In genomic region chr10:8927705-8928104, GRCh38 we compare ENCODE assay signal across 24 cellular contexts.
"Had no signal": no experiment of that assay in that cellular context is flagged by ENCODE, and none has a peak within 500 bp of the region (broad histone marks: within the 10 kb centered on the region; RNA-seq: fewer than 3 reads in every experiment).

No MANE protein-coding gene starts in this region.

- H3K9me3 ChIP-seq: esophagus muscularis mucosa, prostate gland, right atrium auricular region, sigmoid colon, suprapubic skin, transverse colon, vagina had no signal

- H3K4me3 Mint-ChIP-seq: immature natural killer cell; naive thymus-derived CD8-positive, alpha-beta T cell; nephron progenitor cell; stimulated activated naive B cell treated with anti-CD40 and anti-IgM and Interleukin-4, amounts not matched to agents 10 μg/mL and 1 μg/mL and 100 μg/mL, for 72 hours; stimulated activated naive CD8-positive, alpha-beta T cell treated with anti-CD3 and anti-CD28 coated beads, Interleukin-15, Interleukin-2, amounts not matched to agents 100 ng/mL and 50 ng/mL, for 24 hours had no signal

- H3K4me1 Mint-ChIP-seq: immature natural killer cell; naive thymus-derived CD8-positive, alpha-beta T cell; nephron progenitor cell; stimulated activated naive B cell treated with anti-CD40 and anti-IgM and Interleukin-4, amounts not matched to agents 10 μg/mL and 1 μg/mL and 100 μg/mL, for 72 hours had no signal

- H3K9me3 Mint-ChIP-seq: nephron progenitor cell had no signal

- DNase-seq: dorsolateral prefrontal cortex; effector CD4-positive, alpha-beta T cell; foreskin melanocyte; hypothalamus; immature natural killer cell; islet precursor cell; left ventricle myocardium superior; mesendoderm; naive thymus-derived CD8-positive, alpha-beta T cell; nephron progenitor cell; nucleus accumbens; sigmoid colon; spleen; stimulated activated CD4-positive, alpha-beta T cell treated with anti-CD3 and anti-CD28 coated beads, Interleukin-15, amount 100 ng/mL, for 24 hours; stimulated activated CD4-positive, alpha-beta T cell treated with anti-CD3 and anti-CD28 coated beads, Interleukin-2, amount 100 ng/mL, for 48 hours; stimulated activated naive B cell treated with anti-CD40 and anti-IgM and Interleukin-4, amounts not matched to agents 10 μg/mL and 1 μg/mL and 100 μg/mL, for 72 hours; transverse colon had no signal

- H3K27me3 Mint-ChIP-seq: stimulated activated naive B cell treated with anti-CD40 and anti-IgM and Interleukin-4, amounts not matched to agents 10 μg/mL and 1 μg/mL and 100 μg/mL, for 72 hours; stimulated activated naive CD8-positive, alpha-beta T cell treated with anti-CD3 and anti-CD28 coated beads, Interleukin-15, Interleukin-2, amounts not matched to agents 100 ng/mL and 50 ng/mL, for 24 hours had no signal

- H3K27ac Mint-ChIP-seq: immature natural killer cell; naive thymus-derived CD8-positive, alpha-beta T cell; nephron progenitor cell; stimulated activated naive B cell treated with anti-CD40 and anti-IgM and Interleukin-4, amounts not matched to agents 10 μg/mL and 1 μg/mL and 100 μg/mL, for 72 hours; stimulated activated naive CD8-positive, alpha-beta T cell treated with anti-CD3 and anti-CD28 coated beads, Interleukin-15, Interleukin-2, amounts not matched to agents 100 ng/mL and 50 ng/mL, for 24 hours had no signal

- H3K27ac ChIP-seq: dorsolateral prefrontal cortex, esophagus muscularis mucosa, prostate gland, right atrium auricular region, sigmoid colon, skin epidermis, spleen, suprapubic skin, transverse colon, vagina had no signal

- H3K27me3 ChIP-seq: esophagus muscularis mucosa, right atrium auricular region, sigmoid colon, spleen, suprapubic skin, transverse colon, vagina had no signal

- H3K36me3 ChIP-seq: esophagus muscularis mucosa, prostate gland, right atrium auricular region, sigmoid colon, spleen, suprapubic skin, transverse colon, vagina had no signal

- H3K36me3 Mint-ChIP-seq: immature natural killer cell; stimulated activated naive B cell treated with anti-CD40 and anti-IgM and Interleukin-4, amounts not matched to agents 10 μg/mL and 1 μg/mL and 100 μg/mL, for 72 hours had no signal

- H3K4me3 ChIP-seq: dorsolateral prefrontal cortex, esophagus muscularis mucosa, prostate gland, right atrium auricular region, sigmoid colon, skin epidermis, spleen, suprapubic skin, transverse colon, vagina had no signal

- H3K4me1 ChIP-seq: esophagus muscularis mucosa, prostate gland, right atrium auricular region, sigmoid colon, spleen, suprapubic skin, transverse colon, vagina had no signal
